In genomic region chr14:32150392-32150791, GRCh38 we compare ENCODE assay signal across 1 cellular context.
TF ChIP-seq lines count a peak whose summit lies in the region.

No MANE protein-coding gene starts in this region.

TF ChIP-seq in GM23338, 12 proteins besides CTCF, POLR2A, EP300 and RAD21 (continued from another document):
- TF ChIP-seq REST (IDR thresholded peaks at IDR 0.05; ENCODE audit: unreplicated experiment) = no peak
TF ChIP-seq in GM23338: peak in this region for 0.
